Comparison of ENCODE assay signal across 8 cellular contexts in genomic region chr9:91734371-91734981, GRCh38.
DNase-seq lines count a peak whose midpoint lies in the region; ATAC-seq and TF ChIP-seq lines count a peak whose summit lies in the region.

No MANE protein-coding gene starts in this region.

- H3K9ac ChIP-seq in OCI-LY1 (ENCODE audit: low read length) = no peak overlapping the region

- no peaks in the 10 kb centered on the region for H3K9me2 ChIP-seq in OCI-LY1 (ENCODE audit: low read depth, low read length)

- H3K4me2 ChIP-seq in OCI-LY1 (ENCODE audit: low read length) = no peak overlapping the region

- no peak for TF ChIP-seq POLR2A in transverse colon (IDR thresholded peaks at IDR 0.05)

- no peaks in the 10 kb centered on the region for H4K20me1 ChIP-seq in OCI-LY1 (ENCODE audit: insufficient read depth, low read length)

- DNase-seq in NCI-H748 (lab: John Stamatoyannopoulos, UW; ENCODE audit: unreplicated experiment) = peak; percentile 58
- no peak for DNase-seq in NCI-H748 treated with DMSO at 0.1 percent for 48 hours (lab: John Stamatoyannopoulos, UW)
- peak; percentile 29 to 49 for DNase-seq in activated T-helper 1 cell treated with anti-CD3 and anti-CD28 coated beads, Interleukin-2, amount 50 U/mL, for 16 hours (ENCODE audit: low read depth in 1 of 2, low spot score in 1 of 2)
- peak; percentile 74 for DNase-seq in fibroblast of pulmonary artery (ENCODE audit: low read depth)
- peak in 43 of 56 donors; percentile 5 to 79 (median 23) for DNase-seq in nucleus accumbens (lab: John Stamatoyannopoulos, UW)
- DNase-seq in transverse colon = peak; percentile 76

- peak; percentile 93 for TF ChIP-seq CTCF in OCI-LY1 (IDR thresholded peaks at IDR 0.05; ENCODE audit: low read length)
- peak; percentile 99 for TF ChIP-seq CTCF in fibroblast of pulmonary artery (IDR thresholded peaks at IDR 0.05; ENCODE audit: low read length, missing control alignments)
- TF ChIP-seq CTCF in transverse colon (IDR thresholded peaks at IDR 0.05) = peak; percentile 81 to 97 (median 94)

- no peak for TF ChIP-seq EP300 in transverse colon (IDR thresholded peaks at IDR 0.05; ENCODE audit: low read depth)

- in situ Hi-C loops in transverse colon (cut with MboI; ENCODE audit: low pct_ligation_motif_present in 1 of 4, low pct_unique_long_range_greater_than_20kb in 1 of 4, low sequenced_read_pairs in 3 of 4) = loop anchor here in 1 of 4 donors (25.0 kb wide), 1 partner anchor 203 kb away; no protein-coding TSS in a partner anchor

- no peaks in the 10 kb centered on the region for H3K9me3 ChIP-seq in OCI-LY1 (ENCODE audit: low read length)
- H3K9me3 ChIP-seq in transverse colon = no peaks in the 10 kb centered on the region

- no peaks in the 10 kb centered on the region for H3K36me3 ChIP-seq in OCI-LY1 (ENCODE audit: insufficient read depth, low read length)
- no peaks in the 10 kb centered on the region for H3K36me3 ChIP-seq in transverse colon

- intact Hi-C loops in transverse colon (cut with DNase I; ENCODE audit: low total_unique reads) = no loop called here

- no peak overlapping the region for H2AFZ ChIP-seq in OCI-LY1 (ENCODE audit: low read length)

- ATAC-seq in GM19397 (IDR thresholded peaks at IDR 0.05; ENCODE audit: unreplicated experiment) = no peak

- H3K27ac ChIP-seq in OCI-LY1 (ENCODE audit: low read depth, low read length, poor library complexity, severe bottlenecking) (no peak overlapping the region), transverse colon (no peak overlapping the region)

- H3K27me3 ChIP-seq in OCI-LY1 (ENCODE audit: insufficient read depth, low read length) = no peaks in the 10 kb centered on the region; the same call in 1 of the 2 replicates
- no peaks in the 10 kb centered on the region for H3K27me3 ChIP-seq in transverse colon

- H3K79me2 ChIP-seq in OCI-LY1 (ENCODE audit: insufficient read depth, low read length) = no peaks in the 10 kb centered on the region

- H3F3A ChIP-seq in OCI-LY1 (ENCODE audit: insufficient read depth, low read length) = no peaks in the 10 kb centered on the region

- H3K4me3 ChIP-seq in OCI-LY1 (ENCODE audit: low read depth, low read length, poor library complexity, severe bottlenecking) = no peak overlapping the region
- no peak overlapping the region for H3K4me3 ChIP-seq in fibroblast of pulmonary artery (replicated peaks; ENCODE audit: low read depth, low read length)
- no peak overlapping the region for H3K4me3 ChIP-seq in transverse colon

- 43 to 80% methylated on average over 1 to 14 of the region's 14 CpGs for WGBS in transverse colon (ENCODE audit: low coverage in 1 of 2), 2 donors

- no peaks in the 10 kb centered on the region for H3K4me1 ChIP-seq in OCI-LY1 (ENCODE audit: insufficient read depth, low read length, severe bottlenecking)
- peaks cover 0 to 9% (median 1%) of the 10 kb centered on the region in 4 donors for H3K4me1 ChIP-seq in transverse colon
